In genomic region chr17:16477255-16477654, GRCh38 we compare ENCODE assay signal across 11 cellular contexts. TPM values are rescaled to one million over a fixed set of nuclear protein-coding genes. Genes with fewer than 3 reads are reported as not detected.
DNase-seq lines count a peak whose midpoint lies in the region; ATAC-seq, FAIRE-seq and TF ChIP-seq lines count a peak whose summit lies in the region.
"Had no signal": no experiment of that assay in that cellular context is flagged by ENCODE, and none has a peak within 500 bp of the region (broad histone marks: within the 10 kb centered on the region; RNA-seq: fewer than 3 reads in every experiment).

No MANE protein-coding gene starts in this region.

- H3K4me1 ChIP-seq in heart right ventricle = peaks cover 0 to 12% (median 0%) of the 10 kb centered on the region in 9 donors
- H3K4me1 ChIP-seq in sigmoid colon = peaks cover 0 to 31% (median 26%) of the 10 kb centered on the region in 4 donors
- H3K4me1 ChIP-seq in CD8-positive, alpha-beta T cell (ENCODE audit: insufficient read depth, low read length) = no peaks in the 10 kb centered on the region

- no peak for TF ChIP-seq EP300 in sigmoid colon (IDR thresholded peaks at IDR 0.05)

- H3K36me3 ChIP-seq in heart right ventricle = no peaks in the 10 kb centered on the region
- H3K36me3 ChIP-seq in sigmoid colon = no peaks in the 10 kb centered on the region
- no peaks in the 10 kb centered on the region for H3K36me3 ChIP-seq in CD8-positive, alpha-beta T cell (ENCODE audit: insufficient read depth, low read length)

- no peaks in the 10 kb centered on the region for H3K27me3 ChIP-seq in heart right ventricle
- H3K27me3 ChIP-seq in sigmoid colon = no peaks in the 10 kb centered on the region
- H3K27me3 ChIP-seq in CD8-positive, alpha-beta T cell (ENCODE audit: insufficient read depth, low read length) = no peaks in the 10 kb centered on the region

- H3K27me3 Mint-ChIP-seq in WTC11 (ENCODE audit: low read depth) = no peaks in the 10 kb centered on the region
- no peaks in the 10 kb centered on the region for H3K27me3 Mint-ChIP-seq in CD8-positive, alpha-beta T cell (ENCODE audit: low read depth)
- H3K27me3 Mint-ChIP-seq: activated B cell treated with CpG ODN at 0.5 μM for 24 hours had no signal

- DNase-seq in GM04503 (ENCODE audit: low read depth) (peak; percentile 78), WTC11 (ENCODE audit: low spot score) (no peak), heart right ventricle (peak in 1 of 2 donors; percentile 41), sigmoid colon (peak; percentile 87), GM19239 (ENCODE audit: insufficient read length, low spot score) (no peak), NCI-H1105 (lab: John Stamatoyannopoulos, UW) (no peak)
- no peak for DNase-seq in stimulated activated CD4-positive, alpha-beta T cell treated with anti-CD3 and anti-CD28 coated beads, Interleukin-12 subunit alpha, Interleukin-12 subunit beta, amount 100 ng/mL, for 4 hours
- DNase-seq in CD8-positive, alpha-beta T cell = no peak
- DNase-seq: activated B cell treated with CpG ODN at 0.5 μM for 24 hours; effector memory CD4-positive, alpha-beta T cell; NCI-H2171 had no signal

- intact Hi-C loops in heart right ventricle (cut with DNase I) (no loop called here), sigmoid colon (cut with DNase I) (no loop called here)
- intact Hi-C loops in CD8-positive, alpha-beta T cell (cut with DNase I, micrococcal nuclease) = no loop called here

- H3K36me3 Mint-ChIP-seq in WTC11 = no peaks in the 10 kb centered on the region; the same call in 1 of the 2 replicates
- H3K36me3 Mint-ChIP-seq in CD8-positive, alpha-beta T cell = no peaks in the 10 kb centered on the region

- peak; percentile 61 for ATAC-seq in WTC11
- peak; percentile 67 to 91 (median 82) for ATAC-seq in heart right ventricle
- ATAC-seq in CD8-positive, alpha-beta T cell = no peak

- no peak overlapping the region; the same call in 1 of the 2 replicates for H3K27ac Mint-ChIP-seq in WTC11
- no peak overlapping the region for H3K27ac Mint-ChIP-seq in CD8-positive, alpha-beta T cell
- H3K27ac Mint-ChIP-seq: activated B cell treated with CpG ODN at 0.5 μM for 24 hours had no signal

- CTCF ChIA-PET in WTC11 (lab: Charles Lee) = interaction anchor here (1.3 to 1.7 kb wide), 4 partner anchors 16 to 44 kb away, joined by 3 to 7 read pairs (median 5); no protein-coding TSS in a partner anchor
- CTCF ChIA-PET in CD8-positive, alpha-beta T cell (lab: Charles Lee) = interaction anchor here (1.8 kb wide), 1 partner anchor 24 kb away, joined by 6 read pairs; no protein-coding TSS in a partner anchor

- no peaks in the 10 kb centered on the region for H3K9me3 Mint-ChIP-seq in WTC11
- H3K9me3 Mint-ChIP-seq in CD8-positive, alpha-beta T cell = no peaks in the 10 kb centered on the region
- H3K9me3 Mint-ChIP-seq: activated B cell treated with CpG ODN at 0.5 μM for 24 hours had no signal

- POLR2A ChIA-PET in WTC11 (lab: Charles Lee) = no interaction called here
- POLR2A ChIA-PET in CD8-positive, alpha-beta T cell (lab: Charles Lee) = no interaction called here

- no peaks in the 10 kb centered on the region for H3K9me3 ChIP-seq in heart right ventricle
- H3K9me3 ChIP-seq in sigmoid colon = no peaks in the 10 kb centered on the region
- no peaks in the 10 kb centered on the region for H3K9me3 ChIP-seq in CD8-positive, alpha-beta T cell (ENCODE audit: low read length)

- peaks cover 52% of the 10 kb centered on the region for H3K4me1 Mint-ChIP-seq in WTC11
- no peaks in the 10 kb centered on the region for H3K4me1 Mint-ChIP-seq in CD8-positive, alpha-beta T cell (ENCODE audit: low read depth)
- H3K4me1 Mint-ChIP-seq: activated B cell treated with CpG ODN at 0.5 μM for 24 hours had no signal

- TF ChIP-seq POLR2A in sigmoid colon (IDR thresholded peaks at IDR 0.05) = no peak

- TF ChIP-seq CTCF in WTC11 (IDR thresholded peaks at IDR 0.05) = no peak
- no peak for TF ChIP-seq CTCF in heart right ventricle (IDR thresholded peaks at IDR 0.05)
- no peak for TF ChIP-seq CTCF in sigmoid colon (IDR thresholded peaks at IDR 0.05)
- TF ChIP-seq CTCF in CD8-positive, alpha-beta T cell (IDR thresholded peaks at IDR 0.05) = no peak

- FAIRE-seq in GM19239 (lab: Jason Lieb, UNC) = no peak

- H3K27ac ChIP-seq in heart right ventricle (peak overlapping the region in 5 of 10 donors; percentile 7 to 74 (median 52)), sigmoid colon (peak overlapping the region; percentile 72 to 82 (median 79))
- no peak overlapping the region for H3K27ac ChIP-seq in CD8-positive, alpha-beta T cell (ENCODE audit: low read depth, low read length)

- H3K4me3 Mint-ChIP-seq in WTC11 = no peak overlapping the region
- H3K4me3 Mint-ChIP-seq in CD8-positive, alpha-beta T cell = no peak overlapping the region
- H3K4me3 Mint-ChIP-seq: activated B cell treated with CpG ODN at 0.5 μM for 24 hours had no signal

- no peak overlapping the region for H3K4me3 ChIP-seq in heart right ventricle
- no peak overlapping the region for H3K4me3 ChIP-seq in sigmoid colon
- no peak overlapping the region for H3K4me3 ChIP-seq in CD8-positive, alpha-beta T cell (ENCODE audit: low read depth, low read length)

- WGBS in heart right ventricle, 2 donors = 52 to 59% methylated on average over 5 of the region's 5 CpGs
- WGBS in sigmoid colon, 2 donors = 77 to 87% methylated on average over 5 of the region's 5 CpGs

TF ChIP-seq in WTC11, 78 proteins besides CTCF, POLR2A, EP300 and RAD21:
- TF ChIP-seq ZNF281 (CRISPR knock-in tag; IDR thresholded peaks at IDR 0.05) (no peak), ZNF121 (CRISPR knock-in tag; IDR thresholded peaks at IDR 0.05) (peak; percentile 89; the same call in 1 of the 2 replicates)
- TF ChIP-seq, protein P1, sequence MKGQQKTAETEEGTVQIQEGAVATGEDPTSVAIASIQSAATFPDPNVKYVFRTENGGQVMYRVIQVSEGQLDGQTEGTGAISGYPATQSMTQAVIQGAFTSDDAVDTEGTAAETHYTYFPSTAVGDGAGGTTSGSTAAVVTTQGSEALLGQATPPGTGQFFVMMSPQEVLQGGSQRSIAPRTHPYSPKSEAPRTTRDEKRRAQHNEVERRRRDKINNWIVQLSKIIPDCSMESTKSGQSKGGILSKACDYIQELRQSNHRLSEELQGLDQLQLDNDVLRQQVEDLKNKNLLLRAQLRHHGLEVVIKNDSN (CRISPR knock-in tag; IDR thresholded peaks at IDR 0.05) = no peak

RNA-seq across cellular contexts. Expression of gene LRRC75A, which starts 14.7 kb away (rescaled TPM):
- total RNA-seq in WTC11 (2021) = 13.7 to 22.9 TPM (median 14.7 TPM) in 3 replicates
- total RNA-seq in heart right ventricle = 1 to 10 TPM in 3 of 10 donors, under 1 TPM in 7; 0.34 to 1.3 (median 0.56) TPM
- polyA plus RNA-seq in heart right ventricle = under 1 TPM; 0.73 to 0.77 TPM
- total RNA-seq in sigmoid colon = 1 to 10 TPM; 2.2 to 5.7 (median 3.9) TPM
- polyA plus RNA-seq in sigmoid colon = 10 to 100 TPM; 25.5 to 40.5 (median 37.2) TPM
- 1 to 10 TPM; 1.7 TPM for total RNA-seq in CD8-positive, alpha-beta T cell

Comparison
In these comparisons a context has a peak if more than half of its experiments do, and no peak if none do; other contexts are left out.
1. DNase-seq: peak in GM04503 (single experiment) and sigmoid colon (single experiment); none in WTC11 (single experiment), stimulated activated CD4-positive, alpha-beta T cell treated with anti-CD3 and anti-CD28 coated beads, Interleukin-12 subunit alpha, Interleukin-12 subunit beta, amount 100 ng/mL, for 4 hours (single experiment), GM19239 (single experiment), CD8-positive, alpha-beta T cell (0 of 7) and NCI-H1105 (single experiment).